ENCODE assay signal across 27 cellular contexts in the genomic region with DNA sequence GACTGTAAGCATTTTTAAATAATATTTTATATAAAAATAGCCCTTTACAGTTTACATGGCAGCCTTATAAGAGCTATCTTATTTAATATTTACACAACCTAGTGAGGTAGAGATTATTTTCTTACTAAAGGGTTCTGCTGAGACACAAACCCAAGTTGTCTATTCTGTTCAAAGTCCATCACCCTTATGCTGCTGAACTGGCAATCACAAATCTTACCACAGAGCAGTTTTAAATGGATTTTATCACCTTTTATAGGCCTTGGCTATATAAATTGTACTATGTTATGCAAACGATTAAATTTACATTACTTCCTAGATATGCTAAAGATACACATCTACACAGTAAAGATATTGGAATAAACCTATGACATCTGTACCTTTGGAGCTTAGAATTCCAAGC.
"Had no signal": no experiment of that assay in that cellular context is flagged by ENCODE, and none has a peak within 500 bp of the region (broad histone marks: within the 10 kb centered on the region; RNA-seq: fewer than 3 reads in every experiment).

No MANE protein-coding gene starts in this region.

- H3K9me3 ChIP-seq: colonic mucosa, gastrocnemius medialis, testis, tibial artery had no signal

- H3K27ac Mint-ChIP-seq: dendritic cell treated with granulocyte-macrophage colony-stimulating factor and Interleukin-4, amounts not matched to agents 40 ng/mL and 50 ng/mL, for 4 days; endodermal cell; memory B cell; naive B cell; natural killer cell treated with Interleukin-12 subunit alpha and Interleukin-12 subunit beta and Interleukin-15 and Interleukin-18, amount 100 ng/mL, for 72 hours; progenitor cell of endocrine pancreas; stimulated activated memory B cell treated with anti-CD40 and anti-IgM and Interleukin-4, amounts not matched to agents 10 μg/mL and 1 μg/mL and 100 μg/mL, for 72 hours; type B pancreatic cell had no signal

- H3K9me3 Mint-ChIP-seq: memory B cell; natural killer cell treated with Interleukin-12 subunit alpha and Interleukin-12 subunit beta and Interleukin-15 and Interleukin-18, amount 100 ng/mL, for 72 hours; type B pancreatic cell had no signal

- H3K27ac ChIP-seq: colonic mucosa, epithelial cell of prostate, gastrocnemius medialis, parathyroid adenoma, sigmoid colon, spleen, testis, tibial artery had no signal

- H3K79me2 ChIP-seq: parathyroid adenoma had no signal

- H3K9ac ChIP-seq: parathyroid adenoma had no signal

- H3K27me3 ChIP-seq: colonic mucosa, gastrocnemius medialis, testis had no signal

- DNase-seq: colonic mucosa; effector CD8-positive, alpha-beta T cell; endodermal cell; foreskin fibroblast; gastrocnemius medialis; head of caudate nucleus; kidney; left ventricle myocardium superior; naive B cell; sigmoid colon; spleen; stimulated activated CD4-positive, alpha-beta T cell treated with anti-CD3 and anti-CD28 coated beads, Interleukin-4, amount 100 ng/mL, for 4 hours; stimulated activated naive CD8-positive, alpha-beta T cell treated with anti-CD3 and anti-CD28 coated beads, Interleukin-15, Interleukin-2, amounts not matched to agents 100 U/mL and 50 U/mL, for 24 hours; substantia nigra; testis; tibial artery had no signal

- ATAC-seq: esophagus mucosa; gastrocnemius medialis; left ventricle myocardium superior; natural killer cell treated with Interleukin-12 subunit alpha and Interleukin-12 subunit beta and Interleukin-15 and Interleukin-18, amount 100 ng/mL, for 72 hours; stimulated activated memory B cell treated with anti-CD40 and anti-IgM and Interleukin-4, amounts not matched to agents 10 μg/mL and 1 μg/mL and 100 μg/mL, for 72 hours; stimulated activated naive CD8-positive, alpha-beta T cell treated with anti-CD3 and anti-CD28 coated beads, Interleukin-15, Interleukin-2, amounts not matched to agents 100 U/mL and 50 U/mL, for 24 hours had no signal

- H3K4me1 Mint-ChIP-seq: memory B cell; naive B cell; neural crest cell; stimulated activated memory B cell treated with anti-CD40 and anti-IgM and Interleukin-4, amounts not matched to agents 10 μg/mL and 1 μg/mL and 100 μg/mL, for 72 hours had no signal

- H3K36me3 ChIP-seq: colonic mucosa, gastrocnemius medialis, sigmoid colon, spleen, tibial artery had no signal

- H3K27me3 Mint-ChIP-seq: dendritic cell treated with granulocyte-macrophage colony-stimulating factor and Interleukin-4, amounts not matched to agents 40 ng/mL and 50 ng/mL, for 4 days; progenitor cell of endocrine pancreas; type B pancreatic cell had no signal

- H3K4me1 ChIP-seq: colonic mucosa, sigmoid colon, spleen, testis had no signal

- H3K4me3 ChIP-seq: colonic mucosa, gastrocnemius medialis, lung, sigmoid colon, spleen, testis, tibial artery had no signal

- H3K36me3 Mint-ChIP-seq: memory B cell; natural killer cell treated with Interleukin-12 subunit alpha and Interleukin-12 subunit beta and Interleukin-15 and Interleukin-18, amount 100 ng/mL, for 72 hours; stimulated activated memory B cell treated with anti-CD40 and anti-IgM and Interleukin-4, amounts not matched to agents 10 μg/mL and 1 μg/mL and 100 μg/mL, for 72 hours; type B pancreatic cell had no signal

- H3K4me3 Mint-ChIP-seq: dendritic cell treated with granulocyte-macrophage colony-stimulating factor and Interleukin-4, amounts not matched to agents 40 ng/mL and 50 ng/mL, for 4 days; endodermal cell; memory B cell; naive B cell; natural killer cell treated with Interleukin-12 subunit alpha and Interleukin-12 subunit beta and Interleukin-15 and Interleukin-18, amount 100 ng/mL, for 72 hours; neural crest cell; stimulated activated memory B cell treated with anti-CD40 and anti-IgM and Interleukin-4, amounts not matched to agents 10 μg/mL and 1 μg/mL and 100 μg/mL, for 72 hours; type B pancreatic cell had no signal
